Comparison of ENCODE assay signal across 19 cellular contexts in the genomic region with DNA sequence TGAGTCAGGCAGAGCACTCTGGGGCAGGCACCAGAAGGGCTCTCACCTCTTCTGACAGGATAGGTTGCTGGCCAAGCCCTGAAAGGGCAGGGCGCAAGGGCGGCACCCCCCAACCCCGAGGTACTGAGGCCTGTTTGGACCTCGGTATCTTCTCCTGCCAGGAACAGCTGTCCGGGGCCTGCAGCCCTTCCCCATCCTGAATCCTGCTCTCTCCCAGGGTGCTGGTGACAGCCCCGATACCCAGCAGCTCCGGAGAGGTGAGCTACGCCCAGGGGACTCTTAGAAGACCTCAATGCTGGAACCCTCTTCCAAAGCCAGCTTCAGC.
A peak's percentile ranks its signal among the peaks of the same experiment; 100 is the strongest.
DNase-seq lines count a peak whose midpoint lies in the region; ATAC-seq and TF ChIP-seq lines count a peak whose summit lies in the region.
"Had no signal": no experiment of that assay in that cellular context is flagged by ENCODE, and none has a peak within 500 bp of the region (broad histone marks: within the 10 kb centered on the region; RNA-seq: fewer than 3 reads in every experiment).

No MANE protein-coding gene starts in this region.

- no peak overlapping the region for H3K27ac ChIP-seq in GM23248
- H3K27ac ChIP-seq in osteoblast (ENCODE audit: low read depth, low read length): no peak overlapping the region
- H3K27ac ChIP-seq in neural progenitor cell: no peak overlapping the region
- H3K27ac ChIP-seq in gastroesophageal sphincter: no peak overlapping the region
- H3K27ac ChIP-seq: KMS-11, SJCRH30 had no signal

- ATAC-seq in left ventricle myocardium superior (peak; percentile 15), gastroesophageal sphincter (no peak)
- ATAC-seq: Panc1 had no signal

- H3K36me3 Mint-ChIP-seq in brain (peaks cover 40% of the 10 kb centered on the region), neural progenitor cell (peaks cover 30% of the 10 kb centered on the region)
- H3K36me3 Mint-ChIP-seq: CD4-positive, CD25-positive, alpha-beta regulatory T cell had no signal

- no peak for TF ChIP-seq CTCF in brain (conservative IDR thresholded peaks at IDR 0.05)
- no peak for TF ChIP-seq CTCF in osteoblast (IDR thresholded peaks at IDR 0.05; ENCODE audit: extremely low read depth, low read depth, low read length)
- TF ChIP-seq CTCF in neural progenitor cell (IDR thresholded peaks at IDR 0.05): no peak
- TF ChIP-seq CTCF in gastroesophageal sphincter (IDR thresholded peaks at IDR 0.05): no peak

- no peak for TF ChIP-seq EP300 in gastroesophageal sphincter (IDR thresholded peaks at IDR 0.05)

- no peaks in the 10 kb centered on the region for H3K36me3 ChIP-seq in GM23248 (ENCODE audit: low read depth)
- no peaks in the 10 kb centered on the region for H3K36me3 ChIP-seq in osteoblast (ENCODE audit: insufficient read depth, low read length)
- peaks cover 6% of the 10 kb centered on the region for H3K36me3 ChIP-seq in H7 (replicated peaks; ENCODE audit: control insufficient read depth, insufficient read depth, low read length)
- H3K36me3 ChIP-seq in neural progenitor cell: no peaks in the 10 kb centered on the region
- H3K36me3 ChIP-seq in gastroesophageal sphincter: no peaks in the 10 kb centered on the region
- H3K36me3 ChIP-seq: SJCRH30 had no signal

- peak overlapping the region; percentile 68; the same call in 1 of the 2 replicates for H2AFZ ChIP-seq in GM23248
- no peak overlapping the region for H2AFZ ChIP-seq in osteoblast (ENCODE audit: low read length)
- no peak overlapping the region for H2AFZ ChIP-seq in neural progenitor cell (replicated peaks)

- H3K27me3 Mint-ChIP-seq in brain (no peaks in the 10 kb centered on the region), neural progenitor cell (ENCODE audit: insufficient read depth, low read depth) (peaks cover 4% of the 10 kb centered on the region)
- H3K27me3 Mint-ChIP-seq: CD4-positive, CD25-positive, alpha-beta regulatory T cell had no signal

- H3K27me3 ChIP-seq in GM23248 (replicated peaks; ENCODE audit: insufficient read depth): peaks cover 7% of the 10 kb centered on the region; the same call in 1 of the 2 replicates
- H3K27me3 ChIP-seq in osteoblast (ENCODE audit: insufficient read depth, low read length): peaks cover 4% of the 10 kb centered on the region
- no peaks in the 10 kb centered on the region for H3K27me3 ChIP-seq in H7 (ENCODE audit: control insufficient read depth, insufficient read depth, low read length)
- H3K27me3 ChIP-seq in neural progenitor cell: no peaks in the 10 kb centered on the region
- peaks cover 3% of the 10 kb centered on the region for H3K27me3 ChIP-seq in gastroesophageal sphincter
- H3K27me3 ChIP-seq: BE2C, SJCRH30 had no signal

- DNase-seq in GM23248: no peak
- peak; percentile 19 for DNase-seq in left ventricle myocardium superior
- peak; percentile 50 for DNase-seq in osteoblast (ENCODE audit: insufficient read length, low spot score, missing footprints)
- DNase-seq in H7: no peak
- no peak for DNase-seq in neural progenitor cell (ENCODE audit: low spot score)
- DNase-seq: BE2C; CD4-positive, CD25-positive, alpha-beta regulatory T cell; GF-D8; MV-4-11; NCI-H1105 treated with DMSO at 0.1 percent for 48 hours; NCI-H2029 treated with DMSO at 0.1 percent for 48 hours; NCI-H226; NCI-H510A treated with DMSO at 0.1 percent for 48 hours; NCI-H748 treated with DMSO at 0.1 percent for 48 hours; SJCRH30 had no signal

- H3K9me3 ChIP-seq in GM23248 (ENCODE audit: low read depth): no peaks in the 10 kb centered on the region
- no peaks in the 10 kb centered on the region for H3K9me3 ChIP-seq in osteoblast (ENCODE audit: low read depth, low read length)
- no peaks in the 10 kb centered on the region for H3K9me3 ChIP-seq in neural progenitor cell (ENCODE audit: low read depth)
- H3K9me3 ChIP-seq in gastroesophageal sphincter: no peaks in the 10 kb centered on the region
- H3K9me3 ChIP-seq: BE2C, SJCRH30 had no signal

- H3K9me2 ChIP-seq in GM23248 (ENCODE audit: insufficient read depth): no peaks in the 10 kb centered on the region

- H3F3A ChIP-seq in GM23248 (ENCODE audit: insufficient read depth): no peaks in the 10 kb centered on the region
- no peaks in the 10 kb centered on the region for H3F3A ChIP-seq in neural progenitor cell (ENCODE audit: low read depth)

- no peak for TF ChIP-seq POLR2A in gastroesophageal sphincter (IDR thresholded peaks at IDR 0.05)

- no peaks in the 10 kb centered on the region for H3K4me1 ChIP-seq in GM23248 (ENCODE audit: insufficient read depth)
- no peaks in the 10 kb centered on the region for H3K4me1 ChIP-seq in osteoblast (ENCODE audit: insufficient read depth, low read length)
- H3K4me1 ChIP-seq in neural progenitor cell: no peaks in the 10 kb centered on the region
- H3K4me1 ChIP-seq in gastroesophageal sphincter: no peaks in the 10 kb centered on the region
- H3K4me1 ChIP-seq: BE2C had no signal

- in situ Hi-C loops in GM23248 (cut with MboI): no loop called here

- H3K4me1 Mint-ChIP-seq in brain (peaks cover 53% of the 10 kb centered on the region), neural progenitor cell (peaks cover 18% of the 10 kb centered on the region)
- H3K4me1 Mint-ChIP-seq: CD4-positive, CD25-positive, alpha-beta regulatory T cell had no signal

- intact Hi-C loops in left ventricle myocardium superior (cut with micrococcal nuclease): no loop called here

- H3K79me2 ChIP-seq in GM23248 (ENCODE audit: insufficient read depth) (no peaks in the 10 kb centered on the region), osteoblast (ENCODE audit: insufficient read depth, low read length) (no peaks in the 10 kb centered on the region), neural progenitor cell (ENCODE audit: low read depth) (peaks cover 36% of the 10 kb centered on the region)

- WGBS in GM23248 (ENCODE audit: low coverage in 1 of 2, low lambda C conversion rate in 2 of 2, missing lambda C conversion rate in 2 of 2), 2 experiments: 66 to 69% methylated on average over 8 of the region's 8 CpGs
- WGBS in gastroesophageal sphincter (ENCODE audit: low coverage in 1 of 2), 2 donors: no CpG with 5 or more reads among the region's 8 CpGs

- peak overlapping the region; percentile 62 for H3K4me2 ChIP-seq in GM23248 (ENCODE audit: unreplicated experiment)
- H3K4me2 ChIP-seq in osteoblast (ENCODE audit: insufficient read depth, low read length): no peak overlapping the region
- H3K4me2 ChIP-seq in neural progenitor cell: no peak overlapping the region
- H3K4me2 ChIP-seq: KMS-11 had no signal

- H3K9me3 Mint-ChIP-seq in brain (peaks cover 0 to 5% (median 0%) of the 10 kb centered on the region in 5 experiments), neural progenitor cell (peaks cover 4% of the 10 kb centered on the region)
- H3K9me3 Mint-ChIP-seq: CD4-positive, CD25-positive, alpha-beta regulatory T cell had no signal

- H3K4me3 ChIP-seq in GM23248: no peak overlapping the region
- no peak overlapping the region for H3K4me3 ChIP-seq in osteoblast (ENCODE audit: insufficient read depth, low read length)
- H3K4me3 ChIP-seq in H7 (ENCODE audit: insufficient read depth, low read depth, low read length): no peak overlapping the region
- H3K4me3 ChIP-seq in neural progenitor cell: no peak overlapping the region
- no peak overlapping the region for H3K4me3 ChIP-seq in gastroesophageal sphincter
- H3K4me3 ChIP-seq: SJCRH30 had no signal

- no peaks in the 10 kb centered on the region for H4K20me1 ChIP-seq in GM23248 (ENCODE audit: insufficient read depth)
- no peaks in the 10 kb centered on the region for H4K20me1 ChIP-seq in osteoblast (ENCODE audit: insufficient read depth, low read length)
- H4K20me1 ChIP-seq in neural progenitor cell (ENCODE audit: low read depth): peaks cover 76% of the 10 kb centered on the region

- H3K27ac Mint-ChIP-seq in brain (peak overlapping the region in 3 of 5 experiments; percentile 30 to 75 (median 70)), neural progenitor cell (no peak overlapping the region)
- H3K27ac Mint-ChIP-seq: CD4-positive, CD25-positive, alpha-beta regulatory T cell had no signal

- no peak overlapping the region for H3K9ac ChIP-seq in GM23248
- H3K9ac ChIP-seq in neural progenitor cell: no peak overlapping the region
- H3K9ac ChIP-seq: KMS-11 had no signal

- H3K4me3 Mint-ChIP-seq in brain: no peak overlapping the region
- H3K4me3 Mint-ChIP-seq in neural progenitor cell: no peak overlapping the region
- H3K4me3 Mint-ChIP-seq: CD4-positive, CD25-positive, alpha-beta regulatory T cell had no signal

Comparison
In these comparisons a context has a peak if more than half of its experiments do, and no peak if none do; other contexts are left out.
1. DNase-seq: peak in left ventricle myocardium superior (single experiment) and osteoblast (single experiment); none in GM23248 (single experiment), H7 (single experiment) and neural progenitor cell (single experiment).